ENCODE assay signal across 1 cellular context in the genomic region with DNA sequence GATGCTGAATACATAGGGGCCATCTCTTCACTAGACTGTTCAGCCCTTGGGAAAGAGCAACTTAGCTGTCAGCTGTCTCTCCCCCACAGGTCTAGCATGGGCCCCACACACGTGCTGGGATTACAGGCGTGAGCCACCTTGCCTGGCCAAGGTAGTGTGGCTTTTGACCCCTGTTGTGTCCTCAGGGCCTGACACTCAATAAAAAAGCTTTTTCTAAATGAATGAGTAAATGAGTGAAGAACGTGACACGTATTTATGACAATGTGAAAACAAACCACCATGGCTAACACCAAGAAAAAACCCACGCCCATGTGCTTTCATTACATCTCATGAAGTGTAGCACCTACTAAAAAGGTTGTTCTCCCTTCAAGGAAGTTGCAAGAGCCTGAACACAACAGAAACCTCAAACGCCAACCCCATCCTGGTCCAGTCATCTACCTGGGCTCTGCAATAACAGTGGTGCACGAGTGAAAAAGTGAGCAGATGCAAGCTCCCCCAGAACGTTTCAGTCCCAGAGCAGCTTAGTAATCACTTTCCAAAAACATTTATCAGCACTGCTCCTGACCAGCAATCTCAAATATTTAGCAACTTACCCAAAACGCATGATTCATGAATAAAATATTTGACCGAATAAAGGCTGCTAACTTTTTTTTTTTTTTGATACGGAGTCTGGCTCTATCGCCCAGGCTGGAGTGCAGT.
A peak's percentile ranks its signal among the peaks of the same experiment; 100 is the strongest.
TF ChIP-seq lines count a peak whose summit lies in the region.

No MANE protein-coding gene starts in this region.

TF ChIP-seq in SK-N-SH, 30 proteins besides CTCF, POLR2A, EP300 and RAD21 (continued from another document):
- peak; percentile 23; the same call in 1 of the 2 replicates for TF ChIP-seq POLR2AphosphoS5 (IDR thresholded peaks at IDR 0.05; ENCODE audit: low read depth, low read length)
TF ChIP-seq in SK-N-SH: peak in this region for 7.
